24 cellular contexts compared by ENCODE assay signal in the genomic region with DNA sequence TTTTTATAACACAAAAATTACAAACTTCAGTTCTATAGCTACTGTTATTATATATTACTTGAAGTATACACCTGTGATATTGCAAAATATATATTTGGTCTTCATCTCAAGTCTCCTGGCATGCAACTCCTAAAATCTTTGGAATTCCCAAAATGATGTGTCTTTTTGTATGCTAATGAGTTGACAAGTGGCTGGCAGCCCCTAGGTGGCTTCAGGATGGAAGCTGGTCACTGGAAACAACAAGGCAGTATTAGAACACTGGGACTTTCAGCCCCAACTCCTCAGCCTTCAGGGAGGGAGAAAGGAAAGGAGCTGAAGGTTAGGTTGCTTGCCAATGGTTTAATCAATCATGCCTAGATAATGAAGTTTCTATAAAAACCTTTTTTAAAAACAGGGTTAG.
"Had no signal": no experiment of that assay in that cellular context is flagged by ENCODE, and none has a peak within 500 bp of the region (broad histone marks: within the 10 kb centered on the region; RNA-seq: fewer than 3 reads in every experiment).

No MANE protein-coding gene starts in this region.

- FAIRE-seq: astrocyte, RCC 7860 had no signal

- DNase-seq: activated B cell treated with CpG ODN at 0.5 μM for 24 hours; activated CD4-positive, alpha-beta memory T cell treated with anti-CD3 and anti-CD28 coated beads for 36 hours; activated CD4-positive, alpha-beta T cell treated with anti-CD3 and anti-CD28 coated beads, Interleukin-2, amount 10 ng/mL, durations not matched to agents 7 days and 5 days; activated CD8-positive, alpha-beta memory T cell treated with anti-CD3 and anti-CD28 coated beads for 24 hours; activated effector memory CD4-positive, alpha-beta T cell treated with anti-CD3 and anti-CD28 coated beads, Interleukin-2, amount 50 U/mL, for 16 hours; activated naive CD4-positive, alpha-beta T cell treated with Interleukin-2 at 50 U/mL for 16 hours; activated T-cell treated with anti-CD3 and anti-CD28 coated beads, Interleukin-2, amount 50 U/mL, for 4 hours; amygdala; KG1; NCI-H1092; NCI-H1417; NCI-H1930; NCI-H2107; NCI-H2171 treated with DMSO at 0.1 percent for 48 hours; NCI-H226; NCI-H510A; NCI-H526 treated with DMSO at 0.1 percent for 48 hours; NK-92 treated with Interleukin-12 subunit alpha and Interleukin-12 subunit beta, amount 100 ng/mL, for 24 hours; PC-3; SHP77 treated with DMSO at 0.1 percent for 48 hours; T-helper 17 cell; T-helper 9 cell had no signal
